8 cellular contexts compared by ENCODE assay signal in the genomic region with DNA sequence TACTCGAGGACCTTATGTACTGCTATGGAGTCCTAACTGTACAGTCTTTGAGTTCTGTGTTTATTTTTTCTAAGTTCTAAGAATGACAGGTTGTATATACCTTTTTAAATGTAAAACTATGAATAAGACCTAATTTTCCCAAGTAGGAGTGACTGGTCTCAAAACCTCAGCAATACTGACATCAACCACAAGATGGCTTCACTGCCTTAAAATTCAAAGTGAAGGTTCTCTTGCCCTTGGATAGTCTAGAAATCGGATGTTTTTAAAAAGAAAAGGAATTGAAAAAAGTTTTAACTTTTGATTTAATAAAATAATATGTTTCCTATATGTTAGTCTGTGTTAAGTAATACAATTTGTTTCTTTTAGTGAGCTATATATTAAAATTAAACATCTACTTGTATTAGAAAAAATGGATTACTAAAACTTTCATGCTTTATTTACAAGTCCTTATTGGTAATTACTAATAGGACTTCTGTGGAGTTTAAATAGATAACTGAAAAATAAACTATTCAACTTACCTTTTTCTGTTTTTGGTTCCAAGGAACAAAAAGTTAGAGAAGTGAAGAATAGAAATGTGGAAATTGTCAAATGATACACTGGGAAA. TPM values are rescaled to one million over a fixed set of nuclear protein-coding genes. Genes with fewer than 3 reads are reported as not detected.
DNase-seq lines count a peak whose midpoint lies in the region; ATAC-seq, FAIRE-seq and TF ChIP-seq lines count a peak whose summit lies in the region.

No MANE protein-coding gene starts in this region.

- no peaks in the 10 kb centered on the region for H3K79me2 ChIP-seq in PC-3 (ENCODE audit: low read length)

- H2AFZ ChIP-seq in PC-3 (ENCODE audit: low read length) = no peak overlapping the region

- no peaks in the 10 kb centered on the region for H4K20me1 ChIP-seq in PC-3 (ENCODE audit: low read length)

- H3K36me3 ChIP-seq in PC-3 (ENCODE audit: low read depth, low read length) = no peaks in the 10 kb centered on the region

- no peak overlapping the region for H3K4me2 ChIP-seq in PC-3 (ENCODE audit: low read length)

- H3K9me2 ChIP-seq in PC-3 (replicated peaks; ENCODE audit: low read length) = no peaks in the 10 kb centered on the region

- no peaks in the 10 kb centered on the region for H3K27me3 ChIP-seq in PC-3 (ENCODE audit: low read length)

- DNase-seq in D721Med (ENCODE audit: insufficient read length, low spot score) (no peak), PC-3 (peak; percentile 52), myocyte (ENCODE audit: low read depth) (peak; percentile 71), NCI-H2029 treated with DMSO at 0.1 percent for 48 hours (lab: John Stamatoyannopoulos, UW) (no peak)

- POLR2A ChIA-PET in PC-3 (lab: Charles Lee; ENCODE audit: unreplicated experiment) = no interaction called here

- no peak overlapping the region for H3K4me3 ChIP-seq in PC-3 (ENCODE audit: low read length)

- no peak overlapping the region for H3K27ac ChIP-seq in PC-3 (ENCODE audit: low read length)

- intact Hi-C loops in PC-3 (cut with micrococcal nuclease) = loop anchor here (1.0 to 10.0 kb wide), 2 partner anchors 169 to 1506 kb away; no protein-coding TSS in a partner anchor

- FAIRE-seq in D721Med (lab: Jason Lieb, UNC) = peak; percentile 82
- FAIRE-seq in endometrium (lab: Jason Lieb, UNC) = peak; percentile 97

- no peaks in the 10 kb centered on the region for H3K4me1 ChIP-seq in PC-3 (ENCODE audit: insufficient read depth, low read length)

- CTCF ChIA-PET in PC-3 (lab: Charles Lee) = no interaction called here

- peak; percentile 75 for ATAC-seq in GM19328 (IDR thresholded peaks at IDR 0.05; ENCODE audit: unreplicated experiment)
- ATAC-seq in HG03442 (IDR thresholded peaks at IDR 0.05; ENCODE audit: unreplicated experiment) = peak; percentile 83
- ATAC-seq in PC-3 = peak; percentile 48
- no peak for ATAC-seq in GM19324 (IDR thresholded peaks at IDR 0.05; ENCODE audit: low FRiP score, unreplicated experiment)

- peak; percentile 77 for TF ChIP-seq CTCF in D721Med (IDR thresholded peaks at IDR 0.05; ENCODE audit: insufficient read depth, missing control alignments)
- TF ChIP-seq CTCF in PC-3 (conservative IDR thresholded peaks at IDR 0.05; ENCODE audit: low read depth, low read length) = peak; percentile 64

- H3F3A ChIP-seq in PC-3 (ENCODE audit: low read length, unreplicated experiment) = no peaks in the 10 kb centered on the region

- no peak overlapping the region for H3K9ac ChIP-seq in PC-3 (ENCODE audit: low read length)

- BruUV-seq in PC-3 (replicated peaks; lab: Mats Ljungman, UMichigan) = no TSS peak

- no peaks in the 10 kb centered on the region for H3K9me3 ChIP-seq in PC-3 (ENCODE audit: low read length)

RNA-seq across cellular contexts. Expression of a gene that starts 52.0 kb away (rescaled TPM):
- 5.8 and 7.5 TPM in 2 replicates for total RNA-seq in PC-3 (2014; rRNA removed)
- total RNA-seq in myocyte = 18.8 and 20.3 TPM in 2 replicates
- 6.6 TPM for polyA plus RNA-seq in myocyte (2012)

Comparison
In these comparisons a context has a peak if more than half of its experiments do, and no peak if none do; other contexts are left out.
1. DNase-seq: peak in PC-3 (single experiment) and myocyte (single experiment); none in D721Med (single experiment) and NCI-H2029 treated with DMSO at 0.1 percent for 48 hours (single experiment).